In genomic region chr15:85520650-85521049, GRCh38 we compare ENCODE assay signal across 30 cellular contexts.
"Had no signal": no experiment of that assay in that cellular context is flagged by ENCODE, and none has a peak within 500 bp of the region (broad histone marks: within the 10 kb centered on the region; RNA-seq: fewer than 3 reads in every experiment).

No MANE protein-coding gene starts in this region.

- H3K4me1 ChIP-seq: adrenal gland, parathyroid adenoma, suprapubic skin, tibial artery had no signal

- H3K9ac ChIP-seq: parathyroid adenoma had no signal

- H3K4me3 Mint-ChIP-seq: activated CD8-positive, alpha-beta memory T cell treated with anti-CD3 and anti-CD28 coated beads, Interleukin-2, amount 10 ng/mL, durations not matched to agents 7 days and 5 days; activated CD8-positive, alpha-beta T cell treated with anti-CD3 and anti-CD28 coated beads, Interleukin-2, amount 10 ng/mL, durations not matched to agents 7 days and 5 days; brain; effector memory CD8-positive, alpha-beta T cell; naive thymus-derived CD4-positive, alpha-beta T cell; neural crest cell; T-helper 1 cell treated with Interleukin-12 subunit alpha and Interleukin-12 subunit beta and Interleukin-4 antibody, amounts not matched to agents 30 μg/mL and 1 μg/mL, for 36 hours had no signal

- H3K4me2 ChIP-seq: hepatocyte had no signal

- ATAC-seq: activated CD8-positive, alpha-beta memory T cell treated with anti-CD3 and anti-CD28 coated beads, Interleukin-2, amount 10 ng/mL, durations not matched to agents 7 days and 5 days; activated CD8-positive, alpha-beta T cell treated with anti-CD3 and anti-CD28 coated beads, Interleukin-2, amount 10 ng/mL, durations not matched to agents 7 days and 5 days; activated naive CD4-positive, alpha-beta T cell treated with anti-CD3 and anti-CD28 coated beads, Interleukin-2, amount 50 U/mL, for 72 hours; effector memory CD8-positive, alpha-beta T cell; gastroesophageal sphincter; left ventricle myocardium superior; naive thymus-derived CD4-positive, alpha-beta T cell; upper lobe of right lung had no signal

- H3K36me3 ChIP-seq: adrenal gland, suprapubic skin, upper lobe of right lung had no signal

- H3K27me3 ChIP-seq: adrenal gland, cardiac muscle cell, dorsolateral prefrontal cortex, gastroesophageal sphincter, hepatocyte, right atrium auricular region, suprapubic skin, tibial artery, upper lobe of right lung had no signal

- H3K27me3 Mint-ChIP-seq: activated CD8-positive, alpha-beta memory T cell treated with anti-CD3 and anti-CD28 coated beads, Interleukin-2, amount 10 ng/mL, durations not matched to agents 7 days and 5 days; brain; effector memory CD8-positive, alpha-beta T cell; naive thymus-derived CD4-positive, alpha-beta T cell had no signal

- H3K9me3 Mint-ChIP-seq: activated naive CD4-positive, alpha-beta T cell treated with anti-CD3 and anti-CD28 coated beads, Interleukin-2, amount 50 U/mL, for 72 hours; brain; effector memory CD8-positive, alpha-beta T cell; neural crest cell; T-helper 1 cell treated with Interleukin-12 subunit alpha and Interleukin-12 subunit beta and Interleukin-4 antibody, amounts not matched to agents 30 μg/mL and 1 μg/mL, for 36 hours had no signal

- DNase-seq: activated CD4-positive, alpha-beta T cell treated with anti-CD3 and anti-CD28 coated beads, Interleukin-2, amount 50 U/mL, for 1 hour; activated CD8-positive, alpha-beta memory T cell treated with anti-CD3 and anti-CD28 coated beads, Interleukin-2, amount 10 ng/mL, durations not matched to agents 7 days and 5 days; activated CD8-positive, alpha-beta T cell treated with anti-CD3 and anti-CD28 coated beads, Interleukin-2, amount 10 ng/mL, durations not matched to agents 7 days and 5 days; activated naive CD4-positive, alpha-beta T cell; activated T-cell treated with anti-CD3 and anti-CD28 coated beads, Interleukin-2, amount 50 U/mL, for 48 hours; adrenal gland; aorta; dorsolateral prefrontal cortex; effector memory CD8-positive, alpha-beta T cell; islet precursor cell; left ventricle myocardium superior; naive thymus-derived CD4-positive, alpha-beta T cell; occipital lobe; stimulated activated CD4-positive, alpha-beta T cell treated with anti-CD3 and anti-CD28 coated beads, Interleukin-1b, Interleukin-23, amount 100 ng/mL, for 48 hours; stimulated activated naive CD4-positive, alpha-beta T cell; T1000; tibial artery; upper lobe of right lung had no signal

- H2AFZ ChIP-seq: hepatocyte, parathyroid adenoma had no signal

- H3K27ac ChIP-seq: adrenal gland, cardiac muscle cell, coronary artery, dorsolateral prefrontal cortex, hepatocyte, parathyroid adenoma, right atrium auricular region, suprapubic skin, tibial artery, upper lobe of right lung had no signal

- H3K9me3 ChIP-seq: adrenal gland, gastroesophageal sphincter, right atrium auricular region, suprapubic skin, tibial artery, upper lobe of right lung had no signal

- H3K79me2 ChIP-seq: parathyroid adenoma had no signal

- H3K4me3 ChIP-seq: adrenal gland, cardiac muscle cell, coronary artery, dorsolateral prefrontal cortex, gastroesophageal sphincter, hepatocyte, right atrium auricular region, smooth muscle cell, suprapubic skin, tibial artery, upper lobe of right lung had no signal

- H3K27ac Mint-ChIP-seq: activated CD8-positive, alpha-beta memory T cell treated with anti-CD3 and anti-CD28 coated beads, Interleukin-2, amount 10 ng/mL, durations not matched to agents 7 days and 5 days; activated CD8-positive, alpha-beta T cell treated with anti-CD3 and anti-CD28 coated beads, Interleukin-2, amount 10 ng/mL, durations not matched to agents 7 days and 5 days; activated naive CD4-positive, alpha-beta T cell treated with anti-CD3 and anti-CD28 coated beads, Interleukin-2, amount 50 U/mL, for 72 hours; brain; T-helper 1 cell treated with Interleukin-12 subunit alpha and Interleukin-12 subunit beta and Interleukin-4 antibody, amounts not matched to agents 30 μg/mL and 1 μg/mL, for 36 hours had no signal
